ENCODE assay signal across 15 cellular contexts in the genomic region with DNA sequence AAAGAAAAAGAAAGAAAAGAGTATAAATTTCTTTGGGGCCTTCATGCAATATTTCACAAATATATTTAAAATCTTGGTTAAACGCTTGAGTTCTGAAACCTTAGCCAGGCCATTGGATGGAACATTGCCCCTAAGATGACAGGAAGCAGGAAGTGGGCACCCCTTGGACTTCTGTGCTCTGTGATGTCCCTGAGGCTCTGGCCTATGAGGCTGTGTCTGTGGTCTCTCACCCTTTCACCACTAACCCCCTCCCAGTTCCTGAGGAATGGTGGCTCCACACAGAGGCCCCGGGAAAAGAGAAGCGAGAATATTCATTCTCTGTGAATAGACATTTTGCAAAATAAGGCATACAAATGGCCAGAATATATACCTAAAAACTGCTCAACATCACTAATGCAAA.
DNase-seq lines count a peak whose midpoint lies in the region; ATAC-seq and TF ChIP-seq lines count a peak whose summit lies in the region.
"Had no signal": no experiment of that assay in that cellular context is flagged by ENCODE, and none has a peak within 500 bp of the region (broad histone marks: within the 10 kb centered on the region; RNA-seq: fewer than 3 reads in every experiment).

No MANE protein-coding gene starts in this region.

- CTCF ChIA-PET in HEK293 (lab: Yijun Ruan, JAX) = no interaction called here
- CTCF ChIA-PET in activated CD4-positive, alpha-beta T cell treated with anti-CD3 and anti-CD28 coated beads for 36 hours (lab: Charles Lee) = interaction anchor here (0.6 kb wide), 1 partner anchor 55 kb away, joined by 3 read pairs; no protein-coding TSS in a partner anchor

- intact Hi-C loops in activated CD4-positive, alpha-beta T cell treated with anti-CD3 and anti-CD28 coated beads for 36 hours (cut with DNase I, micrococcal nuclease) = no loop called here

- POLR2A ChIA-PET in HEK293 (lab: Yijun Ruan, JAX) = no interaction called here
- POLR2A ChIA-PET in activated CD4-positive, alpha-beta T cell treated with anti-CD3 and anti-CD28 coated beads for 36 hours (lab: Charles Lee) = no interaction called here

- peaks cover 12 to 20% (median 15%) of the 10 kb centered on the region in 10 experiments for H3K4me1 ChIP-seq in BLaER1 treated with 17β-estradiol and CSF1 and Interleukin-3, amounts not matched to agents 10 nM and 100 nM
- H3K4me1 ChIP-seq in HEK293 (ENCODE audit: control insufficient read depth, insufficient read depth, low read length) = peaks cover 12% of the 10 kb centered on the region

- H3K36me3 ChIP-seq in BLaER1 treated with 17β-estradiol and CSF1 and Interleukin-3, amounts not matched to agents 10 nM and 100 nM = no peaks in the 10 kb centered on the region
- H3K36me3 ChIP-seq in HEK293 (ENCODE audit: control insufficient read depth in 2 of 2, insufficient read depth in 1 of 2, low read length in 2 of 2) = no peaks in the 10 kb centered on the region
- H3K36me3 ChIP-seq: HAP-1 had no signal

- peaks cover 23 to 84% of the 10 kb centered on the region in 2 donors for H3K4me1 Mint-ChIP-seq in immature natural killer cell
- peaks cover 2% of the 10 kb centered on the region for H3K4me1 Mint-ChIP-seq in T-helper 17 cell
- peaks cover 2% of the 10 kb centered on the region for H3K4me1 Mint-ChIP-seq in activated CD4-positive, alpha-beta T cell treated with anti-CD3 and anti-CD28 coated beads for 36 hours
- H3K4me1 Mint-ChIP-seq: B cell had no signal

- H3K27me3 Mint-ChIP-seq in immature natural killer cell (ENCODE audit: low read depth in 3 of 3) = peaks cover 0 to 7% (median 2%) of the 10 kb centered on the region in 3 donors
- peaks cover 33% of the 10 kb centered on the region for H3K27me3 Mint-ChIP-seq in T-helper 17 cell
- peaks cover 2% of the 10 kb centered on the region for H3K27me3 Mint-ChIP-seq in activated CD4-positive, alpha-beta T cell treated with anti-CD3 and anti-CD28 coated beads for 36 hours

- H3K27ac ChIP-seq in BLaER1 treated with 17β-estradiol and CSF1 and Interleukin-3, amounts not matched to agents 10 nM and 100 nM = no peak overlapping the region
- 0 out of 2 replicates have a peak overlapping the region, but pooled peaks have one; percentile 40 for H3K27ac ChIP-seq in HEK293 (ENCODE audit: extremely low read depth, low read depth, low read length)
- H3K27ac ChIP-seq: C4-2B, GM23248, HL-60 had no signal

- H3K4me3 ChIP-seq in BLaER1 treated with 17β-estradiol and CSF1 and Interleukin-3, amounts not matched to agents 10 nM and 100 nM = no peak overlapping the region
- no peak overlapping the region for H3K4me3 ChIP-seq in HEK293 (ENCODE audit: low read depth, low read length)
- H3K4me3 ChIP-seq: GM23248, HAP-1 had no signal

- H3K9ac ChIP-seq in BLaER1 treated with 17β-estradiol and CSF1 and Interleukin-3, amounts not matched to agents 10 nM and 100 nM = no peak overlapping the region
- H3K9ac ChIP-seq: GM23248 had no signal

- peak overlapping the region; percentile 29 to 68 (median 51); a peak in 21 of 22 replicates for H3K4me2 ChIP-seq in BLaER1 treated with 17β-estradiol and CSF1 and Interleukin-3, amounts not matched to agents 10 nM and 100 nM

- 0 out of 22 replicates have a peak, but pooled peaks cover 0 to 4% (median 0%) of the 10 kb centered on the region in 11 experiments for H3K9me3 ChIP-seq in BLaER1 treated with 17β-estradiol and CSF1 and Interleukin-3, amounts not matched to agents 10 nM and 100 nM (replicated peaks in 1 of 11)
- H3K9me3 ChIP-seq in HEK293 (ENCODE audit: control insufficient read depth, insufficient read depth, low read depth, low read length) (no peaks in the 10 kb centered on the region), T-helper 17 cell (ENCODE audit: control insufficient read depth, low read length, poor library complexity, severe bottlenecking) (no peaks in the 10 kb centered on the region)
- H3K9me3 ChIP-seq: HAP-1 had no signal

- H3K27ac Mint-ChIP-seq in immature natural killer cell (peak overlapping the region; percentile 41 to 88 (median 72)), T-helper 17 cell (no peak overlapping the region)
- no peak overlapping the region for H3K27ac Mint-ChIP-seq in activated CD4-positive, alpha-beta T cell treated with anti-CD3 and anti-CD28 coated beads for 36 hours
- H3K27ac Mint-ChIP-seq: B cell; CD4-positive, alpha-beta T cell had no signal

- H4K20me1 ChIP-seq in BLaER1 treated with 17β-estradiol and CSF1 and Interleukin-3, amounts not matched to agents 10 nM and 100 nM = no peaks in the 10 kb centered on the region

- no peak for TF ChIP-seq CTCF in HEK293 (tag by site-specific recombination; IDR thresholded peaks at IDR 0.05)

- H3K36me3 Mint-ChIP-seq in immature natural killer cell (no peaks in the 10 kb centered on the region), T-helper 17 cell (ENCODE audit: low read depth) (no peaks in the 10 kb centered on the region)
- H3K36me3 Mint-ChIP-seq in activated CD4-positive, alpha-beta T cell treated with anti-CD3 and anti-CD28 coated beads for 36 hours (ENCODE audit: low read depth) = no peaks in the 10 kb centered on the region

- H3K4me3 Mint-ChIP-seq in immature natural killer cell (peak overlapping the region; percentile 55 to 81 (median 76)), T-helper 17 cell (no peak overlapping the region)
- no peak overlapping the region for H3K4me3 Mint-ChIP-seq in activated CD4-positive, alpha-beta T cell treated with anti-CD3 and anti-CD28 coated beads for 36 hours
- H3K4me3 Mint-ChIP-seq: B cell; CD4-positive, alpha-beta T cell had no signal

- ATAC-seq in T-helper 17 cell (no peak), HG03039 (IDR thresholded peaks at IDR 0.05; ENCODE audit: unreplicated experiment) (no peak)
- ATAC-seq in activated CD4-positive, alpha-beta T cell treated with anti-CD3 and anti-CD28 coated beads for 36 hours = no peak

- DNase-seq in immature natural killer cell = peak; percentile 31 to 46 (median 36)
- no peak for DNase-seq in T-helper 17 cell
- no peak for DNase-seq in activated CD4-positive, alpha-beta T cell treated with anti-CD3 and anti-CD28 coated beads for 36 hours
- DNase-seq: CD4-positive, alpha-beta T cell; DMS153; DMS79; GF-D8; GM23248 had no signal

- H3K27me3 ChIP-seq in BLaER1 treated with 17β-estradiol and CSF1 and Interleukin-3, amounts not matched to agents 10 nM and 100 nM = no peaks in the 10 kb centered on the region

- no peaks in the 10 kb centered on the region for H3K9me3 Mint-ChIP-seq in immature natural killer cell
- H3K9me3 Mint-ChIP-seq in activated CD4-positive, alpha-beta T cell treated with anti-CD3 and anti-CD28 coated beads for 36 hours (ENCODE audit: low read depth) = no peaks in the 10 kb centered on the region
- H3K9me3 Mint-ChIP-seq: CD4-positive, alpha-beta T cell had no signal

TF ChIP-seq in HEK293, 187 proteins besides CTCF, POLR2A, EP300 and RAD21 (continues in another document):
- TF ChIP-seq ZNF239 (tag by site-specific recombination; IDR thresholded peaks at IDR 0.05) (no peak), ZNF530 (tag by site-specific recombination; IDR thresholded peaks at IDR 0.05; ENCODE audit: low read depth) (no peak), ZBTB6 (tag by site-specific recombination; IDR thresholded peaks at IDR 0.05) (no peak), ZNF621 (tag by site-specific recombination; IDR thresholded peaks at IDR 0.05) (no peak), ZNF677 (tag by site-specific recombination; IDR thresholded peaks at IDR 0.05) (no peak), SCRT1 (tag by site-specific recombination; IDR thresholded peaks at IDR 0.05; ENCODE audit: borderline replicate concordance) (no peak), ZNF830 (tag by site-specific recombination; IDR thresholded peaks at IDR 0.05; ENCODE audit: low read depth) (no peak), ZNF311 (tag by site-specific recombination; IDR thresholded peaks at IDR 0.05; ENCODE audit: borderline replicate concordance) (no peak), ZBTB26 (tag by site-specific recombination; optimal IDR thresholded peaks at IDR 0.05) (no peak), ZNF629 (tag by site-specific recombination; IDR thresholded peaks at IDR 0.05) (no peak), YY1 (tag by site-specific recombination; IDR thresholded peaks at IDR 0.05) (no peak), GLI4 (tag by site-specific recombination; IDR thresholded peaks at IDR 0.05) (no peak), ZNF292 (tag by site-specific recombination; IDR thresholded peaks at IDR 0.05; ENCODE audit: borderline replicate concordance, low read depth) (no peak)
- TF ChIP-seq, protein P1, sequence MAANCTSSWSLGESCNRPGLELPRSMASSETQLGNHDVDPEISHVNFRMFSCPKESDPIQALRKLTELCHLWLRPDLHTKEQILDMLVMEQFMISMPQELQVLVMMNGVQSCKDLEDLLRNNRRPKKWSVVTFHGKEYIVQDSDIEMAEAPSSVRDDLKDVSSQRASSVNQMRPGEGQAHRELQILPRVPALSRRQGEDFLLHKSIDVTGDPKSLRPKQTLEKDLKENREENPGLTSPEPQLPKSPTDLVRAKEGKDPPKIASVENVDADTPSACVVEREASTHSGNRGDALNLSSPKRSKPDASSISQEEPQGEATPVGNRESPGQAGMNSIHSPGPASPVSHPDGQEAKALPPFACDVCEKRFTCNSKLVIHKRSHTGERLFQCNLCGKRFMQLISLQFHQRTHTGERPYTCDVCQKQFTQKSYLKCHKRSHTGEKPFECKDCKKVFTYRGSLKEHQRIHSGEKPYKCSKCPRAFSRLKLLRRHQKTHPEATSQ (tag by site-specific recombination; IDR thresholded peaks at IDR 0.05) = no peak

Comparison
In these comparisons a context has a peak if more than half of its experiments do, and no peak if none do; other contexts are left out.
1. DNase-seq: peak in immature natural killer cell (3 of 3); none in T-helper 17 cell (0 of 3) and activated CD4-positive, alpha-beta T cell treated with anti-CD3 and anti-CD28 coated beads for 36 hours (single experiment).
2. H3K27ac Mint-ChIP-seq: peak in immature natural killer cell (6 of 6); none in T-helper 17 cell (single experiment) and activated CD4-positive, alpha-beta T cell treated with anti-CD3 and anti-CD28 coated beads for 36 hours (single experiment).
3. H3K4me3 Mint-ChIP-seq: peak in immature natural killer cell (5 of 5); none in T-helper 17 cell (single experiment) and activated CD4-positive, alpha-beta T cell treated with anti-CD3 and anti-CD28 coated beads for 36 hours (single experiment).